8 cellular contexts compared by ENCODE assay signal in the genomic region with DNA sequence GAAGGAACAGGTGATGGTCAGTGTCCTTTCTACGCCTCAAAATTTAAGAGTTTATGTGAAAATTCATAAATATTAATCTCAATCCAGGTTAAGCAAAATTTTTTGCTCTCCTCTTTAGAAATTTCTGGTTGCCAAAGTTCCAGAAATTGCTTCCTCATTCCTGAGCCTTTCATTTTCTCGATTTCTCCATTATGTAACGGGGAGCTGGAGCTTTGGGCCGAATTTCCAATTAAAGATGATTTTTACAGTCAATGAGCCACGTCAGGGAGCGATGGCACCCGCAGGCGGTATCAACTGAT. TPM values are rescaled to one million over a fixed set of nuclear protein-coding genes. Genes with fewer than 3 reads are reported as not detected.
DNase-seq lines count a peak whose midpoint lies in the region; ATAC-seq and TF ChIP-seq lines count a peak whose summit lies in the region.

No MANE protein-coding gene starts in this region.

- H3K36me3 ChIP-seq in PC-3 (ENCODE audit: low read depth, low read length), result peaks cover 11% of the 10 kb centered on the region; the same call in 1 of the 2 replicates
- H3K36me3 ChIP-seq in neutrophil, result no peaks in the 10 kb centered on the region

- no peak for DNase-seq in CD4-positive, alpha-beta T cell
- DNase-seq in PC-3, result no peak
- DNase-seq in endothelial cell (ENCODE audit: low spot score), result no peak
- DNase-seq in activated effector memory CD4-positive, alpha-beta T cell treated with Interleukin-2 at 50 U/mL for 16 hours, result no peak
- DNase-seq in NCI-H1417 (lab: John Stamatoyannopoulos, UW), result no peak
- DNase-seq in head of caudate nucleus, result no peak
- DNase-seq in NCI-H2107 (lab: John Stamatoyannopoulos, UW), result no peak

- peak overlapping the region; percentile 92 for H3K27ac Mint-ChIP-seq in CD4-positive, alpha-beta T cell
- no peak overlapping the region for H3K27ac Mint-ChIP-seq in endothelial cell (ENCODE audit: unreplicated experiment)

- peak overlapping the region; percentile 87 for H3K4me3 Mint-ChIP-seq in CD4-positive, alpha-beta T cell
- H3K4me3 Mint-ChIP-seq in endothelial cell (ENCODE audit: unreplicated experiment), result peak overlapping the region; percentile 80

- H4K20me1 ChIP-seq in PC-3 (ENCODE audit: low read length), result peaks cover 36% of the 10 kb centered on the region

- peak overlapping the region; percentile 41 for H2AFZ ChIP-seq in PC-3 (ENCODE audit: low read length)

- H3K9me3 ChIP-seq in CD4-positive, alpha-beta T cell (ENCODE audit: control insufficient read depth, low read length), result no peaks in the 10 kb centered on the region
- no peaks in the 10 kb centered on the region for H3K9me3 ChIP-seq in PC-3 (ENCODE audit: low read length)
- no peaks in the 10 kb centered on the region for H3K9me3 ChIP-seq in neutrophil

- peaks cover 42% of the 10 kb centered on the region for H3K79me2 ChIP-seq in PC-3 (ENCODE audit: low read length)

- H3K9ac ChIP-seq in PC-3 (ENCODE audit: low read length), result peak overlapping the region; percentile 24

- POLR2A ChIA-PET in CD4-positive, alpha-beta T cell (lab: Charles Lee), result no interaction called here
- POLR2A ChIA-PET in PC-3 (lab: Charles Lee; ENCODE audit: unreplicated experiment), result no interaction called here

- peaks cover 67% of the 10 kb centered on the region for H3K4me1 Mint-ChIP-seq in CD4-positive, alpha-beta T cell (ENCODE audit: low read depth)
- H3K4me1 Mint-ChIP-seq in endothelial cell (ENCODE audit: unreplicated experiment), result peaks cover 31% of the 10 kb centered on the region

- H3F3A ChIP-seq in PC-3 (ENCODE audit: low read length, unreplicated experiment), result peaks cover 5% of the 10 kb centered on the region

- H3K36me3 Mint-ChIP-seq in CD4-positive, alpha-beta T cell (ENCODE audit: low read depth), result peaks cover 6% of the 10 kb centered on the region
- H3K36me3 Mint-ChIP-seq in endothelial cell (ENCODE audit: low read depth, unreplicated experiment), result peaks cover 3% of the 10 kb centered on the region

- CTCF ChIA-PET in CD4-positive, alpha-beta T cell (lab: Charles Lee), result interaction anchor here (1.7 kb wide), 1 partner anchor 21 kb away, joined by 3 read pairs; no protein-coding TSS in a partner anchor
- CTCF ChIA-PET in PC-3 (lab: Charles Lee), result interaction anchor here (1.3 kb wide), 1 partner anchor 72 kb away, joined by 4 read pairs; no protein-coding TSS in a partner anchor

- no peaks in the 10 kb centered on the region for H3K9me2 ChIP-seq in PC-3 (replicated peaks; ENCODE audit: low read length)

- ATAC-seq in CD4-positive, alpha-beta T cell (ENCODE audit: poor library complexity), result no peak
- ATAC-seq in PC-3, result no peak

- H3K9me3 Mint-ChIP-seq in CD4-positive, alpha-beta T cell, result no peaks in the 10 kb centered on the region
- H3K9me3 Mint-ChIP-seq in endothelial cell (ENCODE audit: unreplicated experiment), result no peaks in the 10 kb centered on the region

- H3K4me1 ChIP-seq in PC-3 (ENCODE audit: insufficient read depth, low read length) (peaks cover 57% of the 10 kb centered on the region), neutrophil (ENCODE audit: control insufficient read depth in 1 of 2, insufficient read depth in 1 of 2, low read depth in 1 of 2, low read length in 1 of 2) (peaks cover 10 to 13% of the 10 kb centered on the region in 2 experiments)

- no peaks in the 10 kb centered on the region for H3K27me3 Mint-ChIP-seq in CD4-positive, alpha-beta T cell
- peaks cover 5% of the 10 kb centered on the region for H3K27me3 Mint-ChIP-seq in endothelial cell (ENCODE audit: unreplicated experiment)

- H3K4me3 ChIP-seq in PC-3 (ENCODE audit: low read length) (peak overlapping the region; percentile 76), neutrophil (ENCODE audit: low read depth in 1 of 2, low read length in 1 of 2) (peak overlapping the region; percentile 63 to 69)

- H3K4me2 ChIP-seq in PC-3 (ENCODE audit: low read length), result peak overlapping the region; percentile 95

- peak overlapping the region; percentile 69 for H3K27ac ChIP-seq in CD4-positive, alpha-beta T cell (ENCODE audit: low read depth, low read length)
- H3K27ac ChIP-seq in PC-3 (ENCODE audit: low read length) (peak overlapping the region; percentile 62), neutrophil (peak overlapping the region; percentile 69)

- intact Hi-C loops in CD4-positive, alpha-beta T cell (cut with DNase I, micrococcal nuclease), result loop anchor here in 1 of 2 experiments (2.0 kb wide), 1 partner anchor 79 kb away; no protein-coding TSS in a partner anchor
- intact Hi-C loops in PC-3 (cut with micrococcal nuclease), result no loop called here
- intact Hi-C loops in head of caudate nucleus (cut with DNase I), result no loop called here

- no peak for TF ChIP-seq CTCF in CD4-positive, alpha-beta T cell (IDR thresholded peaks at IDR 0.05)
- no peak for TF ChIP-seq CTCF in PC-3 (conservative IDR thresholded peaks at IDR 0.05; ENCODE audit: low read depth, low read length)
- TF ChIP-seq CTCF in endothelial cell (IDR thresholded peaks at IDR 0.05; ENCODE audit: unreplicated experiment), result no peak
- TF ChIP-seq CTCF in neutrophil (IDR thresholded peaks at IDR 0.05), result no peak

- H3K27me3 ChIP-seq in CD4-positive, alpha-beta T cell (ENCODE audit: control insufficient read depth, insufficient read depth, low read length), result no peaks in the 10 kb centered on the region
- H3K27me3 ChIP-seq in PC-3 (ENCODE audit: low read length), result no peaks in the 10 kb centered on the region
- peaks cover 30% of the 10 kb centered on the region for H3K27me3 ChIP-seq in neutrophil

- no TSS peak for BruUV-seq in PC-3 (replicated peaks; lab: Mats Ljungman, UMichigan)

RNA-seq across cellular contexts. Expression of a gene that starts 0.4 kb away (rescaled TPM):
- total RNA-seq in CD4-positive, alpha-beta T cell, result 100 to 1,000 TPM; 110 to 112 TPM
- total RNA-seq in PC-3 (2014; rRNA removed) (274 and 312 TPM in 2 replicates), endothelial cell (ENCODE audit: unreplicated experiment) (157 TPM)

RNA-seq across cellular contexts. Expression of a gene that starts 35.8 kb away (rescaled TPM):
- not detected for total RNA-seq in CD4-positive, alpha-beta T cell
- total RNA-seq in PC-3 (2014; rRNA removed) (not detected in 2 replicates), endothelial cell (ENCODE audit: unreplicated experiment) (371 TPM)

Comparison
In these comparisons a context has a peak if more than half of its experiments do, and no peak if none do; other contexts are left out.
1. RNA of a gene that starts 35.8 kb away (total RNA-seq): 371 TPM in endothelial cell (single experiment); not detected in CD4-positive, alpha-beta T cell and not detected in PC-3; every median in the first group is over 100 times any median in the second.
2. Peak in every context shown above with its lines, with median percentiles within 50 percentile points of each other: H3K27ac ChIP-seq.